1 cellular context compared by ENCODE assay signal in the genomic region with DNA sequence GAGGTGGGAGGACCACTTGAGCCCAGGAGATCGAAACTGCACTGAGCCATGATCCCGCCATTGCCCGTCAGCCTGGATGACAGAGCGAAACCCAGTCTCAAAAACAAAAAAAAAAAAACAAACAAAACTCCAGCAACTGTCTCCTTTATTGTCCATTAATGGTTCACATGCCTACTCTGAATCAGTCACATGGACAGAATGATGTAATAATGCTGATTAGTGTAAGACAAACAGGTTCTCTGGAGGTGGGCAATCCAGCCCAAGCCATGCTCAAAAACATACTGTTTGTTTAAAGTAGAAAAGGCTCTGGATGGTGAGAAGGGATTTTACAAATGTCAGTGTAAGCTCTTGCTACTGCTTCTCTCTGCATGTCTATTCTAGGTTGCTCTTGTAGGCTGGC.
TF ChIP-seq lines count a peak whose summit lies in the region.

No MANE protein-coding gene starts in this region.

TF ChIP-seq in K562, 482 proteins besides CTCF, POLR2A, EP300 and RAD21:
- no peak for TF ChIP-seq KDM4B (IDR thresholded peaks at IDR 0.05; ENCODE audit: borderline replicate concordance in 2 of 2, low read depth in 1 of 2)
- TF ChIP-seq BACH1 (tag; IDR thresholded peaks at IDR 0.05) = peak; percentile 51; the same call in 1 of the 2 replicates
- no peak for TF ChIP-seq ZNF133 (CRISPR knock-in tag; IDR thresholded peaks at IDR 0.05)
- no peak for TF ChIP-seq HDAC2 (IDR thresholded peaks at IDR 0.05)
- no peak for TF ChIP-seq ZC3H4 (CRISPR knock-in tag; IDR thresholded peaks at IDR 0.05; ENCODE audit: borderline replicate concordance)
- TF ChIP-seq FOXJ2 (tag; IDR thresholded peaks at IDR 0.05) = 0 out of 2 replicates have a peak, but pooled peaks have one; percentile 25
- no peak for TF ChIP-seq CHD4 (IDR thresholded peaks at IDR 0.05; ENCODE audit: insufficient read depth, insufficient replicate concordance, low read depth, low read length, poor library complexity, severe bottlenecking)
- TF ChIP-seq MAFF (IDR thresholded peaks at IDR 0.05; ENCODE audit: low read length) = no peak
- TF ChIP-seq XRCC3 (IDR thresholded peaks at IDR 0.05) = no peak
- no peak for TF ChIP-seq ZKSCAN3 (CRISPR knock-in tag; IDR thresholded peaks at IDR 0.05)
- TF ChIP-seq CC2D1A (IDR thresholded peaks at IDR 0.05) = no peak
- no peak for TF ChIP-seq SPI1 (IDR thresholded peaks at IDR 0.05; ENCODE audit: borderline replicate concordance, low read depth, low read length)
- no peak for TF ChIP-seq NEUROD1 (IDR thresholded peaks at IDR 0.05; ENCODE audit: borderline replicate concordance, low read depth, low read length, partially characterized antibody)
- no peak for TF ChIP-seq MCM5 (IDR thresholded peaks at IDR 0.05; ENCODE audit: low read depth)
- no peak for TF ChIP-seq ZBTB1 (CRISPR knock-in tag; IDR thresholded peaks at IDR 0.05; ENCODE audit: borderline replicate concordance, low read depth)
- TF ChIP-seq, protein P1, sequence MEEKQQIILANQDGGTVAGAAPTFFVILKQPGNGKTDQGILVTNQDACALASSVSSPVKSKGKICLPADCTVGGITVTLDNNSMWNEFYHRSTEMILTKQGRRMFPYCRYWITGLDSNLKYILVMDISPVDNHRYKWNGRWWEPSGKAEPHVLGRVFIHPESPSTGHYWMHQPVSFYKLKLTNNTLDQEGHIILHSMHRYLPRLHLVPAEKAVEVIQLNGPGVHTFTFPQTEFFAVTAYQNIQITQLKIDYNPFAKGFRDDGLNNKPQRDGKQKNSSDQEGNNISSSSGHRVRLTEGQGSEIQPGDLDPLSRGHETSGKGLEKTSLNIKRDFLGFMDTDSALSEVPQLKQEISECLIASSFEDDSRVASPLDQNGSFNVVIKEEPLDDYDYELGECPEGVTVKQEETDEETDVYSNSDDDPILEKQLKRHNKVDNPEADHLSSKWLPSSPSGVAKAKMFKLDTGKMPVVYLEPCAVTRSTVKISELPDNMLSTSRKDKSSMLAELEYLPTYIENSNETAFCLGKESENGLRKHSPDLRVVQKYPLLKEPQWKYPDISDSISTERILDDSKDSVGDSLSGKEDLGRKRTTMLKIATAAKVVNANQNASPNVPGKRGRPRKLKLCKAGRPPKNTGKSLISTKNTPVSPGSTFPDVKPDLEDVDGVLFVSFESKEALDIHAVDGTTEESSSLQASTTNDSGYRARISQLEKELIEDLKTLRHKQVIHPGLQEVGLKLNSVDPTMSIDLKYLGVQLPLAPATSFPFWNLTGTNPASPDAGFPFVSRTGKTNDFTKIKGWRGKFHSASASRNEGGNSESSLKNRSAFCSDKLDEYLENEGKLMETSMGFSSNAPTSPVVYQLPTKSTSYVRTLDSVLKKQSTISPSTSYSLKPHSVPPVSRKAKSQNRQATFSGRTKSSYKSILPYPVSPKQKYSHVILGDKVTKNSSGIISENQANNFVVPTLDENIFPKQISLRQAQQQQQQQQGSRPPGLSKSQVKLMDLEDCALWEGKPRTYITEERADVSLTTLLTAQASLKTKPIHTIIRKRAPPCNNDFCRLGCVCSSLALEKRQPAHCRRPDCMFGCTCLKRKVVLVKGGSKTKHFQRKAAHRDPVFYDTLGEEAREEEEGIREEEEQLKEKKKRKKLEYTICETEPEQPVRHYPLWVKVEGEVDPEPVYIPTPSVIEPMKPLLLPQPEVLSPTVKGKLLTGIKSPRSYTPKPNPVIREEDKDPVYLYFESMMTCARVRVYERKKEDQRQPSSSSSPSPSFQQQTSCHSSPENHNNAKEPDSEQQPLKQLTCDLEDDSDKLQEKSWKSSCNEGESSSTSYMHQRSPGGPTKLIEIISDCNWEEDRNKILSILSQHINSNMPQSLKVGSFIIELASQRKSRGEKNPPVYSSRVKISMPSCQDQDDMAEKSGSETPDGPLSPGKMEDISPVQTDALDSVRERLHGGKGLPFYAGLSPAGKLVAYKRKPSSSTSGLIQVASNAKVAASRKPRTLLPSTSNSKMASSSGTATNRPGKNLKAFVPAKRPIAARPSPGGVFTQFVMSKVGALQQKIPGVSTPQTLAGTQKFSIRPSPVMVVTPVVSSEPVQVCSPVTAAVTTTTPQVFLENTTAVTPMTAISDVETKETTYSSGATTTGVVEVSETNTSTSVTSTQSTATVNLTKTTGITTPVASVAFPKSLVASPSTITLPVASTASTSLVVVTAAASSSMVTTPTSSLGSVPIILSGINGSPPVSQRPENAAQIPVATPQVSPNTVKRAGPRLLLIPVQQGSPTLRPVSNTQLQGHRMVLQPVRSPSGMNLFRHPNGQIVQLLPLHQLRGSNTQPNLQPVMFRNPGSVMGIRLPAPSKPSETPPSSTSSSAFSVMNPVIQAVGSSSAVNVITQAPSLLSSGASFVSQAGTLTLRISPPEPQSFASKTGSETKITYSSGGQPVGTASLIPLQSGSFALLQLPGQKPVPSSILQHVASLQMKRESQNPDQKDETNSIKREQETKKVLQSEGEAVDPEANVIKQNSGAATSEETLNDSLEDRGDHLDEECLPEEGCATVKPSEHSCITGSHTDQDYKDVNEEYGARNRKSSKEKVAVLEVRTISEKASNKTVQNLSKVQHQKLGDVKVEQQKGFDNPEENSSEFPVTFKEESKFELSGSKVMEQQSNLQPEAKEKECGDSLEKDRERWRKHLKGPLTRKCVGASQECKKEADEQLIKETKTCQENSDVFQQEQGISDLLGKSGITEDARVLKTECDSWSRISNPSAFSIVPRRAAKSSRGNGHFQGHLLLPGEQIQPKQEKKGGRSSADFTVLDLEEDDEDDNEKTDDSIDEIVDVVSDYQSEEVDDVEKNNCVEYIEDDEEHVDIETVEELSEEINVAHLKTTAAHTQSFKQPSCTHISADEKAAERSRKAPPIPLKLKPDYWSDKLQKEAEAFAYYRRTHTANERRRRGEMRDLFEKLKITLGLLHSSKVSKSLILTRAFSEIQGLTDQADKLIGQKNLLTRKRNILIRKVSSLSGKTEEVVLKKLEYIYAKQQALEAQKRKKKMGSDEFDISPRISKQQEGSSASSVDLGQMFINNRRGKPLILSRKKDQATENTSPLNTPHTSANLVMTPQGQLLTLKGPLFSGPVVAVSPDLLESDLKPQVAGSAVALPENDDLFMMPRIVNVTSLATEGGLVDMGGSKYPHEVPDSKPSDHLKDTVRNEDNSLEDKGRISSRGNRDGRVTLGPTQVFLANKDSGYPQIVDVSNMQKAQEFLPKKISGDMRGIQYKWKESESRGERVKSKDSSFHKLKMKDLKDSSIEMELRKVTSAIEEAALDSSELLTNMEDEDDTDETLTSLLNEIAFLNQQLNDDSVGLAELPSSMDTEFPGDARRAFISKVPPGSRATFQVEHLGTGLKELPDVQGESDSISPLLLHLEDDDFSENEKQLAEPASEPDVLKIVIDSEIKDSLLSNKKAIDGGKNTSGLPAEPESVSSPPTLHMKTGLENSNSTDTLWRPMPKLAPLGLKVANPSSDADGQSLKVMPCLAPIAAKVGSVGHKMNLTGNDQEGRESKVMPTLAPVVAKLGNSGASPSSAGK (IDR thresholded peaks at IDR 0.05) = peak; percentile 27; the same call in 1 of the 2 replicates
- TF ChIP-seq CEBPG (CRISPR knock-in tag; IDR thresholded peaks at IDR 0.05) = no peak
- TF ChIP-seq CEBPG (tag; conservative IDR thresholded peaks at IDR 0.05 in 1 of 2, IDR thresholded peaks at IDR 0.05 in 1 of 2) = peak in 1 of 2 experiments; percentile 58; a peak in 2 of 4 replicates
TF ChIP-seq in K562: peak in this region for 4.
